23 cellular contexts compared by ENCODE assay signal in the genomic region with DNA sequence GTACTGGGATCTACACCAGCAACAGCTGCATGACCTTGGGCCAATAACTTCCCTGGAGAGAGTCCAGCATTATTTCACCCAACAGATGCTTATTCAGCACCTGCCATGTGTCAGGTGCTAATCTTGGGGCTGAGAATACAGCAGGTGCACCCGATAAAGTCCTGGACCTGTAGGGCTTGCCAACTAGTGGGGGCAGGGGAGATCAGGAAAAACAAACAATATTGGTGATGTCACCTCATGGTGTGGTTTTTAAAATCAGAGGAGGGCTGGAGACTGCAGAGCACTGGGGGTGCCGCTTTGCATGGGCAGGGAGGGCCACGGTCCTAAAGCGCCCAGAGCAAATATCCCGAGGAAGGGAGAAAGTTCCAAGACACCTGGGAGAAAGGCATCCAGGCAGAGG.
"Had no signal": no experiment of that assay in that cellular context is flagged by ENCODE, and none has a peak within 500 bp of the region (broad histone marks: within the 10 kb centered on the region; RNA-seq: fewer than 3 reads in every experiment).

No MANE protein-coding gene starts in this region.

- H3K4me1 Mint-ChIP-seq: memory B cell; stimulated activated effector memory CD8-positive, alpha-beta T cell treated with anti-CD3 and anti-CD28 coated beads, Interleukin-12 subunit alpha, Interleukin-12 subunit beta, amount 100 ng/mL, for 72 hours had no signal

- ATAC-seq: left cardiac atrium; lower lobe of right lung; natural killer cell treated with Interleukin-12 subunit alpha and Interleukin-12 subunit beta and Interleukin-15 and Interleukin-18, amount 100 ng/mL, for 72 hours; stimulated activated effector memory CD8-positive, alpha-beta T cell treated with anti-CD3 and anti-CD28 coated beads, Interleukin-12 subunit alpha, Interleukin-12 subunit beta, amount 100 ng/mL, for 72 hours had no signal

- H2AFZ ChIP-seq: hepatocyte had no signal

- DNase-seq: effector CD4-positive, alpha-beta T cell; endodermal cell; foreskin melanocyte; head of caudate nucleus; kidney; left cardiac atrium; left ventricle myocardium inferior; lower lobe of right lung; posterior cingulate gyrus; stimulated activated CD4-positive, alpha-beta T cell treated with anti-CD3 and anti-CD28 coated beads, Interleukin-4, amount 100 ng/mL, for 1 hour; stimulated activated CD8-positive, alpha-beta memory T cell treated with anti-CD3 and anti-CD28 coated beads, Interleukin-4, amount 100 ng/mL, for 48 hours; tibial artery; upper lobe of left lung; uterus had no signal

- H3K4me3 ChIP-seq: coronary artery, hepatocyte, left ventricle myocardium inferior, lower lobe of right lung, right atrium auricular region, tibial artery, upper lobe of left lung, uterus had no signal

- FAIRE-seq: kidney had no signal

- H3K9me3 ChIP-seq: left ventricle myocardium inferior, lower lobe of right lung, neutrophil, right atrium auricular region, tibial artery, upper lobe of left lung, uterus had no signal

- H3K9me3 Mint-ChIP-seq: endodermal cell; memory B cell; mesothelial cell of epicardium; natural killer cell treated with Interleukin-12 subunit alpha and Interleukin-12 subunit beta and Interleukin-15 and Interleukin-18, amount 100 ng/mL, for 72 hours; stimulated activated effector memory CD8-positive, alpha-beta T cell treated with anti-CD3 and anti-CD28 coated beads, Interleukin-12 subunit alpha, Interleukin-12 subunit beta, amount 100 ng/mL, for 72 hours; stimulated activated naive CD8-positive, alpha-beta T cell treated with anti-CD3 and anti-CD28 coated beads, Interleukin-15, Interleukin-2, amounts not matched to agents 100 ng/mL and 50 ng/mL, for 24 hours had no signal

- H3K27ac Mint-ChIP-seq: endodermal cell; memory B cell; mesothelial cell of epicardium; natural killer cell treated with Interleukin-12 subunit alpha and Interleukin-12 subunit beta and Interleukin-15 and Interleukin-18, amount 100 ng/mL, for 72 hours; stimulated activated effector memory CD8-positive, alpha-beta T cell treated with anti-CD3 and anti-CD28 coated beads, Interleukin-12 subunit alpha, Interleukin-12 subunit beta, amount 100 ng/mL, for 72 hours; stimulated activated naive CD8-positive, alpha-beta T cell treated with anti-CD3 and anti-CD28 coated beads, Interleukin-15, Interleukin-2, amounts not matched to agents 100 ng/mL and 50 ng/mL, for 24 hours had no signal

- H3K4me3 Mint-ChIP-seq: endodermal cell; memory B cell; mesothelial cell of epicardium; natural killer cell treated with Interleukin-12 subunit alpha and Interleukin-12 subunit beta and Interleukin-15 and Interleukin-18, amount 100 ng/mL, for 72 hours; stimulated activated effector memory CD8-positive, alpha-beta T cell treated with anti-CD3 and anti-CD28 coated beads, Interleukin-12 subunit alpha, Interleukin-12 subunit beta, amount 100 ng/mL, for 72 hours; stimulated activated naive CD8-positive, alpha-beta T cell treated with anti-CD3 and anti-CD28 coated beads, Interleukin-15, Interleukin-2, amounts not matched to agents 100 ng/mL and 50 ng/mL, for 24 hours had no signal

- H3K4me1 ChIP-seq: left ventricle myocardium inferior, lower lobe of right lung, right atrium auricular region, upper lobe of left lung, uterus had no signal

- H3K27ac ChIP-seq: coronary artery, hepatocyte, left ventricle myocardium inferior, lower lobe of right lung, neutrophil, right atrium auricular region, tibial artery, upper lobe of left lung, uterus had no signal

- H3K4me2 ChIP-seq: hepatocyte had no signal

- H3K79me2 ChIP-seq: hepatocyte had no signal

- H3K27me3 ChIP-seq: right atrium auricular region, upper lobe of left lung, uterus had no signal

- H3K36me3 Mint-ChIP-seq: memory B cell; mesothelial cell of epicardium; natural killer cell treated with Interleukin-12 subunit alpha and Interleukin-12 subunit beta and Interleukin-15 and Interleukin-18, amount 100 ng/mL, for 72 hours; stimulated activated effector memory CD8-positive, alpha-beta T cell treated with anti-CD3 and anti-CD28 coated beads, Interleukin-12 subunit alpha, Interleukin-12 subunit beta, amount 100 ng/mL, for 72 hours had no signal

- H3K36me3 ChIP-seq: left ventricle myocardium inferior, lower lobe of right lung, neutrophil, right atrium auricular region, tibial artery, upper lobe of left lung, uterus had no signal
